Comparison of ENCODE assay signal across 9 cellular contexts in the genomic region with DNA sequence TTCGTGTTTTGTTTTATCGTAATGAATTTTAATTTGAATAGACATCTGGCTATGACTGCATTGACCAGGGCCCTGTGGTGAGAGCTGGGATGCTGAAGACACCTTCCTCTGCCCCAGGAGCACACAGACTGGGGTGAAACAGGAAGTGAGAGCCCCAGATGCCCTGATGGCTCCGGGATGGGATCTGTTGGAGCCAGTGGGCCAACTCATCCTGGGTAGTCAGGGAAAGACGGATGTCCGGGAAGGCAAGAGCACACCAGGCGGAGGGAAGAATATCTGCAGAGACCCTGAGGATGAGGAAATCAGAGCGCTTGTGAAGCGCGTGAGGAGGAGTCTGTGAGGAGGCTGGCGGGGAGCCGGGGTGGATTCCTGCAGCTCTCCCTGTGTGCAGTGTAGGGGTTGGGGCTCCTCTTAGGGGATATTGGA.
DNase-seq lines count a peak whose midpoint lies in the region; ATAC-seq and TF ChIP-seq lines count a peak whose summit lies in the region.
"Had no signal": no experiment of that assay in that cellular context is flagged by ENCODE, and none has a peak within 500 bp of the region (broad histone marks: within the 10 kb centered on the region; RNA-seq: fewer than 3 reads in every experiment).

No MANE protein-coding gene starts in this region.

- 60 to 69% methylated on average over 11 of the region's 11 CpGs for WGBS in esophagus squamous epithelium, 2 donors

- TF ChIP-seq POLR2A in esophagus squamous epithelium (IDR thresholded peaks at IDR 0.05): no peak

- intact Hi-C loops in A673 (cut with micrococcal nuclease; ENCODE audit: unreplicated experiment) (no loop called here), esophagus squamous epithelium (cut with DNase I) (no loop called here)

- H3F3A ChIP-seq in neural progenitor cell (ENCODE audit: low read depth): no peaks in the 10 kb centered on the region

- H3K27me3 Mint-ChIP-seq in neural progenitor cell (ENCODE audit: insufficient read depth, low read depth): no peaks in the 10 kb centered on the region

- H3K27ac Mint-ChIP-seq in neural progenitor cell: peak overlapping the region; percentile 21

- BruUV-seq in A673 (replicated peaks; lab: Mats Ljungman, UMichigan): no TSS peak

- DNase-seq in A673 (ENCODE audit: low spot score) (peak; percentile 83), Kasumi-1 (lab: John Stamatoyannopoulos, UW) (peak; percentile 48 to 67), esophagus squamous epithelium (lab: John Stamatoyannopoulos, UW) (no peak), neural progenitor cell (ENCODE audit: low spot score) (no peak), NCI-H187 treated with DMSO at 0.1 percent for 48 hours (lab: John Stamatoyannopoulos, UW) (no peak), NCI-H345 (lab: John Stamatoyannopoulos, UW) (no peak)
- DNase-seq: KG1 had no signal

- H3K36me3 ChIP-seq in A673 (ENCODE audit: insufficient read depth, low read length, poor library complexity, severe bottlenecking): no peaks in the 10 kb centered on the region
- peaks cover 0 to 52% (median 0%) of the 10 kb centered on the region in 3 donors for H3K36me3 ChIP-seq in esophagus squamous epithelium
- H3K36me3 ChIP-seq in neural progenitor cell: no peaks in the 10 kb centered on the region

- CTCF ChIA-PET in A673 (lab: Charles Lee): interaction anchor here (0.8 to 1.0 kb wide), 2 partner anchors 40 to 104 kb away, joined by 3 read pairs; no protein-coding TSS in a partner anchor

- H4K20me1 ChIP-seq in neural progenitor cell (ENCODE audit: low read depth): no peaks in the 10 kb centered on the region

- H3K27ac ChIP-seq in A673 (ENCODE audit: low read depth, low read length, poor library complexity, severe bottlenecking) (peak overlapping the region; percentile 76), esophagus squamous epithelium (peak overlapping the region; percentile 32 to 83 (median 68)), neural progenitor cell (no peak overlapping the region)

- H3K9ac ChIP-seq in neural progenitor cell: no peak overlapping the region

- no peaks in the 10 kb centered on the region for H3K27me3 ChIP-seq in A673 (replicated peaks; ENCODE audit: insufficient read depth, low read depth, low read length, poor library complexity)
- no peaks in the 10 kb centered on the region for H3K27me3 ChIP-seq in esophagus squamous epithelium
- H3K27me3 ChIP-seq in neural progenitor cell: no peaks in the 10 kb centered on the region

- no peaks in the 10 kb centered on the region for H3K9me3 ChIP-seq in A673 (ENCODE audit: low read depth, low read length, poor library complexity, severe bottlenecking)
- H3K9me3 ChIP-seq in esophagus squamous epithelium: no peaks in the 10 kb centered on the region
- no peaks in the 10 kb centered on the region for H3K9me3 ChIP-seq in neural progenitor cell (ENCODE audit: low read depth)

- POLR2A ChIA-PET in A673 (lab: Charles Lee; ENCODE audit: low non-redundant PET): interaction anchor here (0.6 to 0.7 kb wide), 2 partner anchors 189 to 572 kb away, joined by 3 to 6 read pairs; no protein-coding TSS in a partner anchor

- peaks cover 17% of the 10 kb centered on the region for H3K36me3 Mint-ChIP-seq in neural progenitor cell

- no peak overlapping the region for H2AFZ ChIP-seq in neural progenitor cell (replicated peaks)

- H3K4me1 Mint-ChIP-seq in neural progenitor cell: peaks cover 8% of the 10 kb centered on the region

- TF ChIP-seq CTCF in A673 (conservative IDR thresholded peaks at IDR 0.05; ENCODE audit: low read depth, low read length) (0 out of 2 replicates have a peak, but pooled peaks have one; percentile 21), esophagus squamous epithelium (IDR thresholded peaks at IDR 0.05) (no peak), neural progenitor cell (IDR thresholded peaks at IDR 0.05) (no peak)

- no peak overlapping the region for H3K4me2 ChIP-seq in neural progenitor cell

- no peak for ATAC-seq in HG02588 (IDR thresholded peaks at IDR 0.05; ENCODE audit: unreplicated experiment)
- no peak for ATAC-seq in HG02610 (IDR thresholded peaks at IDR 0.05; ENCODE audit: unreplicated experiment)

- H3K4me3 Mint-ChIP-seq in neural progenitor cell: no peak overlapping the region

- H3K4me3 ChIP-seq in A673 (ENCODE audit: low read depth, low read length, poor library complexity, severe bottlenecking) (peak overlapping the region; percentile 35), esophagus squamous epithelium (peak overlapping the region in 3 of 4 donors; percentile 11 to 44 (median 24)), neural progenitor cell (no peak overlapping the region)

- peaks cover 24% of the 10 kb centered on the region for H3K4me1 ChIP-seq in A673 (ENCODE audit: insufficient read depth, low read length, poor library complexity, severe bottlenecking)
- H3K4me1 ChIP-seq in esophagus squamous epithelium: peaks cover 11 to 23% (median 22%) of the 10 kb centered on the region in 3 donors
- no peaks in the 10 kb centered on the region for H3K4me1 ChIP-seq in neural progenitor cell

- H3K79me2 ChIP-seq in neural progenitor cell (ENCODE audit: low read depth): no peaks in the 10 kb centered on the region

- H3K9me3 Mint-ChIP-seq in neural progenitor cell: no peaks in the 10 kb centered on the region

Comparison
In these comparisons a context has a peak if more than half of its experiments do, and no peak if none do; other contexts are left out.
1. DNase-seq: peak in A673 (single experiment) and Kasumi-1 (2 of 2); none in esophagus squamous epithelium (single experiment), neural progenitor cell (single experiment), NCI-H187 treated with DMSO at 0.1 percent for 48 hours (single experiment) and NCI-H345 (single experiment).